30 cellular contexts compared by ENCODE assay signal in genomic region chr19:8237026-8237425, GRCh38.
"Had no signal": no experiment of that assay in that cellular context is flagged by ENCODE, and none has a peak within 500 bp of the region (broad histone marks: within the 10 kb centered on the region; RNA-seq: fewer than 3 reads in every experiment).

No MANE protein-coding gene starts in this region.

- H3K9me3 ChIP-seq: ascending aorta had no signal

- H3K9ac ChIP-seq: KMS-11 had no signal

- H3K9me3 Mint-ChIP-seq: activated naive CD4-positive, alpha-beta T cell treated with anti-CD3 and anti-CD28 coated beads, Interleukin-2, amount 50 U/mL, for 72 hours; activated naive CD8-positive, alpha-beta T cell treated with anti-CD3 and anti-CD28 coated beads, Interleukin-2, amount 50 U/mL, for 24 hours; T-cell had no signal

- H3K27ac Mint-ChIP-seq: activated CD8-positive, alpha-beta T cell treated with anti-CD3 and anti-CD28 coated beads for 36 hours; activated naive CD4-positive, alpha-beta T cell treated with anti-CD3 and anti-CD28 coated beads, Interleukin-2, amount 50 U/mL, for 72 hours; activated naive CD8-positive, alpha-beta T cell treated with anti-CD3 and anti-CD28 coated beads, Interleukin-2, amount 50 U/mL, for 24 hours; activated T-helper 1 cell treated with anti-CD3 and anti-CD28 coated beads, Interleukin-12 subunit alpha, Interleukin-12 subunit beta, Interleukin-2, Interleukin-4 antibody, amounts not matched to agents 30 ng/mL and 10 ng/mL and 1 ng/mL, durations not matched to agents 14 hours and 24 hours and 36 hours; T-cell had no signal

- ATAC-seq: activated CD4-positive, CD25-positive, alpha-beta regulatory T cell treated with anti-CD3 and anti-CD28 coated beads, Interleukin-2, amount 50 U/mL, for 24 hours; activated CD8-positive, alpha-beta T cell treated with anti-CD3 and anti-CD28 coated beads for 36 hours; activated naive CD4-positive, alpha-beta T cell treated with anti-CD3 and anti-CD28 coated beads, Interleukin-2, amount 50 U/mL, for 72 hours; activated naive CD8-positive, alpha-beta T cell treated with anti-CD3 and anti-CD28 coated beads, Interleukin-2, amount 50 U/mL, for 24 hours; Right ventricle myocardium inferior; T-cell had no signal

- H3K27me3 Mint-ChIP-seq: activated CD8-positive, alpha-beta T cell treated with anti-CD3 and anti-CD28 coated beads for 36 hours; activated naive CD8-positive, alpha-beta T cell treated with anti-CD3 and anti-CD28 coated beads, Interleukin-2, amount 50 U/mL, for 24 hours; T-cell had no signal

- H3K4me2 ChIP-seq: KMS-11 had no signal

- H3K27me3 ChIP-seq: ascending aorta, brain microvascular endothelial cell, cardiac muscle cell had no signal

- H3K4me3 ChIP-seq: ascending aorta, cardiac muscle cell, SK-N-MC had no signal

- DNase-seq: activated CD4-positive, alpha-beta T cell treated with anti-CD3 and anti-CD28 coated beads for 4 hours; activated CD8-positive, alpha-beta memory T cell treated with anti-CD3 and anti-CD28 coated beads, Interleukin-2, amount 50 U/mL, for 48 hours; activated CD8-positive, alpha-beta T cell treated with anti-CD3 and anti-CD28 coated beads for 36 hours; activated effector memory CD4-positive, alpha-beta T cell treated with Interleukin-2 at 50 U/mL for 16 hours; activated naive CD4-positive, alpha-beta T cell treated with Interleukin-2 at 50 U/mL for 16 hours; activated naive CD8-positive, alpha-beta T cell treated with anti-CD3 and anti-CD28 coated beads, Interleukin-2, amount 50 U/mL, for 24 hours; activated T-cell treated with anti-CD3 and anti-CD28 coated beads, Interleukin-2, amount 50 U/mL, for 1 hour; amniotic stem cell; brain microvascular endothelial cell; cerebellar nuclear complex; NCI-H1105; NCI-H1436; NCI-H1694 treated with DMSO at 0.1 percent for 48 hours; NCI-H2029 treated with DMSO at 0.1 percent for 48 hours; NCI-H345; NCI-H510A; NCI-H526 treated with DMSO at 0.1 percent for 48 hours; NCI-H82; T-cell; T-helper 2 cell; T1000; WERI-Rb-1 had no signal

- H3K36me3 ChIP-seq: ascending aorta, brain microvascular endothelial cell, cardiac muscle cell had no signal

- H3K27ac ChIP-seq: ascending aorta, brain microvascular endothelial cell, KMS-11, SK-N-MC had no signal

- H3K4me3 Mint-ChIP-seq: activated CD8-positive, alpha-beta T cell treated with anti-CD3 and anti-CD28 coated beads for 36 hours; activated naive CD8-positive, alpha-beta T cell treated with anti-CD3 and anti-CD28 coated beads, Interleukin-2, amount 50 U/mL, for 24 hours; activated T-helper 1 cell treated with anti-CD3 and anti-CD28 coated beads, Interleukin-12 subunit alpha, Interleukin-12 subunit beta, Interleukin-2, Interleukin-4 antibody, amounts not matched to agents 30 ng/mL and 10 ng/mL and 1 ng/mL, durations not matched to agents 14 hours and 24 hours and 36 hours; T-cell had no signal
